In the genomic region with DNA sequence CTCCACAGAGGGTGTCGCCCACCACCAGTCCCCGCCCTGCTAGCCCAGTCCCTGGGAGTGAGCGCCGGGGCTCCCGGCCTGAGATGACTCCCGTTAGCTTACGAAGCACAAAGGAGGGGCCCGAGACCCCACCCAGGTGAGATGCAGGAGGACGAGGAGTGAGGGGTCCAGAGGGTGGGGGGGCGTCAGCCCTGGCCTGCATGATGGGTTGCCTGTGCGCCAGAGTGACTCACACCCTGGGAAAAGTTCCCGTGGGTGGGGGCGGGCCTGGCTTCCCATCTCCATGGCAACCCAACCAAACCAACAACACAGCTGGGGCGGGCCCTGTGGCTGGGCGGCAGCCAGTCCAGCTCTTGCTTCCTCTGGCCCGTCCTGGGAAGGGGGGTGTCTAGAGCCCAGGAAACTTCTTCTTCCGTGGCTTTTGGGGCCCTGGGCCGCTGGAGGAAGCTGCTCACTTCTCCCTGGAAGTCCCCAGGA, we compare ENCODE assay signal across 1 cellular context.
TF ChIP-seq lines count a peak whose summit lies in the region.

No MANE protein-coding gene starts in this region.

TF ChIP-seq in K562, 482 proteins besides CTCF, POLR2A, EP300 and RAD21 (continues in another document):
- no peak for TF ChIP-seq MTA2 (IDR thresholded peaks at IDR 0.05; ENCODE audit: low read depth)
- no peak for TF ChIP-seq MECOM (CRISPR knock-in tag; IDR thresholded peaks at IDR 0.05)
- TF ChIP-seq SIX5 (IDR thresholded peaks at IDR 0.05; ENCODE audit: borderline replicate concordance in 1 of 2, insufficient read depth in 1 of 2, low read depth in 1 of 2, low read length in 2 of 2), result no peak
- peak; percentile 47; the same call in 1 of the 2 replicates for TF ChIP-seq JUN (IDR thresholded peaks at IDR 0.05; ENCODE audit: borderline replicate concordance, low read depth, low read length)
- no peak for TF ChIP-seq JUN (CRISPR knock-in tag; IDR thresholded peaks at IDR 0.05; ENCODE audit: borderline replicate concordance)
- TF ChIP-seq ZNF316 (IDR thresholded peaks at IDR 0.05), result no peak
- TF ChIP-seq NEUROD1 (IDR thresholded peaks at IDR 0.05; ENCODE audit: borderline replicate concordance, low read depth, low read length, partially characterized antibody), result peak; percentile 50
- TF ChIP-seq RBFOX2 (IDR thresholded peaks at IDR 0.05; ENCODE audit: low read depth, low read length), result peak; percentile 14; the same call in 1 of the 2 replicates
- TF ChIP-seq FOS (IDR thresholded peaks at IDR 0.05; ENCODE audit: extremely low read depth, insufficient read length), result peak; percentile 41
- peak; percentile 96 for TF ChIP-seq RFX1 (IDR thresholded peaks at IDR 0.05)
- TF ChIP-seq ZNF263 (CRISPR knock-in tag; IDR thresholded peaks at IDR 0.05; ENCODE audit: borderline replicate concordance), result peak; percentile 20; the same call in 1 of the 2 replicates
- TF ChIP-seq ZBTB7A (IDR thresholded peaks at IDR 0.05; ENCODE audit: borderline replicate concordance, control insufficient read depth, low read depth, low read length), result peak; percentile 89
- TF ChIP-seq FOXJ2 (tag; IDR thresholded peaks at IDR 0.05), result peak; percentile 98
- peak; percentile 93 for TF ChIP-seq FOXJ3 (CRISPR knock-in tag; IDR thresholded peaks at IDR 0.05)
- TF ChIP-seq, protein P1, sequence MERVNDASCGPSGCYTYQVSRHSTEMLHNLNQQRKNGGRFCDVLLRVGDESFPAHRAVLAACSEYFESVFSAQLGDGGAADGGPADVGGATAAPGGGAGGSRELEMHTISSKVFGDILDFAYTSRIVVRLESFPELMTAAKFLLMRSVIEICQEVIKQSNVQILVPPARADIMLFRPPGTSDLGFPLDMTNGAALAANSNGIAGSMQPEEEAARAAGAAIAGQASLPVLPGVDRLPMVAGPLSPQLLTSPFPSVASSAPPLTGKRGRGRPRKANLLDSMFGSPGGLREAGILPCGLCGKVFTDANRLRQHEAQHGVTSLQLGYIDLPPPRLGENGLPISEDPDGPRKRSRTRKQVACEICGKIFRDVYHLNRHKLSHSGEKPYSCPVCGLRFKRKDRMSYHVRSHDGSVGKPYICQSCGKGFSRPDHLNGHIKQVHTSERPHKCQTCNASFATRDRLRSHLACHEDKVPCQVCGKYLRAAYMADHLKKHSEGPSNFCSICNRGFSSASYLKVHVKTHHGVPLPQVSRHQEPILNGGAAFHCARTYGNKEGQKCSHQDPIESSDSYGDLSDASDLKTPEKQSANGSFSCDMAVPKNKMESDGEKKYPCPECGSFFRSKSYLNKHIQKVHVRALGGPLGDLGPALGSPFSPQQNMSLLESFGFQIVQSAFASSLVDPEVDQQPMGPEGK (CRISPR knock-in tag; IDR thresholded peaks at IDR 0.05; ENCODE audit: borderline replicate concordance), result no peak
- TF ChIP-seq CC2D1A (IDR thresholded peaks at IDR 0.05), result no peak
- peak; percentile 89 for TF ChIP-seq FOSL1 (tag; conservative IDR thresholded peaks at IDR 0.05)
- TF ChIP-seq, protein P2, sequence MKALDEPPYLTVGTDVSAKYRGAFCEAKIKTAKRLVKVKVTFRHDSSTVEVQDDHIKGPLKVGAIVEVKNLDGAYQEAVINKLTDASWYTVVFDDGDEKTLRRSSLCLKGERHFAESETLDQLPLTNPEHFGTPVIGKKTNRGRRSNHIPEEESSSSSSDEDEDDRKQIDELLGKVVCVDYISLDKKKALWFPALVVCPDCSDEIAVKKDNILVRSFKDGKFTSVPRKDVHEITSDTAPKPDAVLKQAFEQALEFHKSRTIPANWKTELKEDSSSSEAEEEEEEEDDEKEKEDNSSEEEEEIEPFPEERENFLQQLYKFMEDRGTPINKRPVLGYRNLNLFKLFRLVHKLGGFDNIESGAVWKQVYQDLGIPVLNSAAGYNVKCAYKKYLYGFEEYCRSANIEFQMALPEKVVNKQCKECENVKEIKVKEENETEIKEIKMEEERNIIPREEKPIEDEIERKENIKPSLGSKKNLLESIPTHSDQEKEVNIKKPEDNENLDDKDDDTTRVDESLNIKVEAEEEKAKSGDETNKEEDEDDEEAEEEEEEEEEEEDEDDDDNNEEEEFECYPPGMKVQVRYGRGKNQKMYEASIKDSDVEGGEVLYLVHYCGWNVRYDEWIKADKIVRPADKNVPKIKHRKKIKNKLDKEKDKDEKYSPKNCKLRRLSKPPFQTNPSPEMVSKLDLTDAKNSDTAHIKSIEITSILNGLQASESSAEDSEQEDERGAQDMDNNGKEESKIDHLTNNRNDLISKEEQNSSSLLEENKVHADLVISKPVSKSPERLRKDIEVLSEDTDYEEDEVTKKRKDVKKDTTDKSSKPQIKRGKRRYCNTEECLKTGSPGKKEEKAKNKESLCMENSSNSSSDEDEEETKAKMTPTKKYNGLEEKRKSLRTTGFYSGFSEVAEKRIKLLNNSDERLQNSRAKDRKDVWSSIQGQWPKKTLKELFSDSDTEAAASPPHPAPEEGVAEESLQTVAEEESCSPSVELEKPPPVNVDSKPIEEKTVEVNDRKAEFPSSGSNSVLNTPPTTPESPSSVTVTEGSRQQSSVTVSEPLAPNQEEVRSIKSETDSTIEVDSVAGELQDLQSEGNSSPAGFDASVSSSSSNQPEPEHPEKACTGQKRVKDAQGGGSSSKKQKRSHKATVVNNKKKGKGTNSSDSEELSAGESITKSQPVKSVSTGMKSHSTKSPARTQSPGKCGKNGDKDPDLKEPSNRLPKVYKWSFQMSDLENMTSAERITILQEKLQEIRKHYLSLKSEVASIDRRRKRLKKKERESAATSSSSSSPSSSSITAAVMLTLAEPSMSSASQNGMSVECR (CRISPR knock-in tag; IDR thresholded peaks at IDR 0.05), result peak; percentile 77; the same call in 1 of the 2 replicates
- no peak for TF ChIP-seq CXXC5 (CRISPR knock-in tag; IDR thresholded peaks at IDR 0.05)
- TF ChIP-seq POLR2G (IDR thresholded peaks at IDR 0.05; ENCODE audit: low read depth, low read length), result 0 out of 2 replicates have a peak, but pooled peaks have one; percentile 4
- TF ChIP-seq, protein P3, sequence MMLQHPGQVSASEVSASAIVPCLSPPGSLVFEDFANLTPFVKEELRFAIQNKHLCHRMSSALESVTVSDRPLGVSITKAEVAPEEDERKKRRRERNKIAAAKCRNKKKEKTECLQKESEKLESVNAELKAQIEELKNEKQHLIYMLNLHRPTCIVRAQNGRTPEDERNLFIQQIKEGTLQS (IDR thresholded peaks at IDR 0.05), result peak; percentile 85
- TF ChIP-seq, protein P3 (CRISPR knock-in tag; conservative IDR thresholded peaks at IDR 0.05), result no peak
- TF ChIP-seq TAF9B (IDR thresholded peaks at IDR 0.05; ENCODE audit: partially characterized antibody), result no peak
- no peak for TF ChIP-seq ZNF830 (CRISPR knock-in tag; IDR thresholded peaks at IDR 0.05)
- TF ChIP-seq ZNF282 (CRISPR knock-in tag; IDR thresholded peaks at IDR 0.05), result no peak
- TF ChIP-seq CREM (IDR thresholded peaks at IDR 0.05; ENCODE audit: low read depth), result peak; percentile 70
- TF ChIP-seq, protein P4, sequence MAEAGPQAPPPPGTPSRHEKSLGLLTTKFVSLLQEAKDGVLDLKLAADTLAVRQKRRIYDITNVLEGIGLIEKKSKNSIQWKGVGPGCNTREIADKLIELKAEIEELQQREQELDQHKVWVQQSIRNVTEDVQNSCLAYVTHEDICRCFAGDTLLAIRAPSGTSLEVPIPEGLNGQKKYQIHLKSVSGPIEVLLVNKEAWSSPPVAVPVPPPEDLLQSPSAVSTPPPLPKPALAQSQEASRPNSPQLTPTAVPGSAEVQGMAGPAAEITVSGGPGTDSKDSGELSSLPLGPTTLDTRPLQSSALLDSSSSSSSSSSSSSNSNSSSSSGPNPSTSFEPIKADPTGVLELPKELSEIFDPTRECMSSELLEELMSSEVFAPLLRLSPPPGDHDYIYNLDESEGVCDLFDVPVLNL (CRISPR knock-in tag; IDR thresholded peaks at IDR 0.05; ENCODE audit: low read depth), result no peak
- peak; percentile 49 to 73; a peak in 2 of 4 replicates for TF ChIP-seq SIN3A (IDR thresholded peaks at IDR 0.05; ENCODE audit: borderline replicate concordance in 2 of 2, control insufficient read depth in 1 of 2, low read depth in 2 of 2, low read length in 2 of 2)
- TF ChIP-seq DPF2 (IDR thresholded peaks at IDR 0.05), result peak; percentile 69; the same call in 1 of the 2 replicates
- TF ChIP-seq BMI1 (IDR thresholded peaks at IDR 0.05; ENCODE audit: low read length), result peak; percentile 76; the same call in 1 of the 2 replicates
- TF ChIP-seq, protein P5, sequence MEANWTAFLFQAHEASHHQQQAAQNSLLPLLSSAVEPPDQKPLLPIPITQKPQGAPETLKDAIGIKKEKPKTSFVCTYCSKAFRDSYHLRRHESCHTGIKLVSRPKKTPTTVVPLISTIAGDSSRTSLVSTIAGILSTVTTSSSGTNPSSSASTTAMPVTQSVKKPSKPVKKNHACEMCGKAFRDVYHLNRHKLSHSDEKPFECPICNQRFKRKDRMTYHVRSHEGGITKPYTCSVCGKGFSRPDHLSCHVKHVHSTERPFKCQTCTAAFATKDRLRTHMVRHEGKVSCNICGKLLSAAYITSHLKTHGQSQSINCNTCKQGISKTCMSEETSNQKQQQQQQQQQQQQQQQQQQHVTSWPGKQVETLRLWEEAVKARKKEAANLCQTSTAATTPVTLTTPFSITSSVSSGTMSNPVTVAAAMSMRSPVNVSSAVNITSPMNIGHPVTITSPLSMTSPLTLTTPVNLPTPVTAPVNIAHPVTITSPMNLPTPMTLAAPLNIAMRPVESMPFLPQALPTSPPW (CRISPR knock-in tag; IDR thresholded peaks at IDR 0.05), result peak; percentile 89
- TF ChIP-seq, protein P6, sequence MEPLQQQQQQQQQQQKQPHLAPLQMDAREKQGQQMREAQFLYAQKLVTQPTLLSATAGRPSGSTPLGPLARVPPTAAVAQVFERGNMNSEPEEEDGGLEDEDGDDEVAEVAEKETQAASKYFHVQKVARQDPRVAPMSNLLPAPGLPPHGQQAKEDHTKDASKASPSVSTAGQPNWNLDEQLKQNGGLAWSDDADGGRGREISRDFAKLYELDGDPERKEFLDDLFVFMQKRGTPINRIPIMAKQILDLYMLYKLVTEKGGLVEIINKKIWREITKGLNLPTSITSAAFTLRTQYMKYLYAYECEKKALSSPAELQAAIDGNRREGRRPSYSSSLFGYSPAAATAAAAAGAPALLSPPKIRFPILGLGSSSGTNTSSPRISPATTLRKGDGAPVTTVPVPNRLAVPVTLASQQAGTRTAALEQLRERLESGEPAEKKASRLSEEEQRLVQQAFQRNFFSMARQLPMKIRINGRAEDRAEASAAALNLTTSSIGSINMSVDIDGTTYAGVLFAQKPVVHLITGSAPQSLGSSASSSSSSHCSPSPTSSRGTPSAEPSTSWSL (CRISPR knock-in tag; IDR thresholded peaks at IDR 0.05; ENCODE audit: borderline replicate concordance), result no peak
- TF ChIP-seq MAZ (CRISPR knock-in tag; conservative IDR thresholded peaks at IDR 0.05 in 1 of 2, IDR thresholded peaks at IDR 0.05 in 1 of 2), result peak; percentile 61 to 71; a peak in 3 of 4 replicates
- peak; percentile 37 for TF ChIP-seq SAP30 (IDR thresholded peaks at IDR 0.05; ENCODE audit: borderline replicate concordance, insufficient read depth, low read depth, low read length, poor library complexity, severe bottlenecking)
- TF ChIP-seq ARID1B (IDR thresholded peaks at IDR 0.05), result peak; percentile 30; the same call in 1 of the 2 replicates
- TF ChIP-seq SMAD3 (CRISPR knock-in tag; conservative IDR thresholded peaks at IDR 0.05), result no peak
- peak; percentile 18 to 46; a peak in 2 of 4 replicates for TF ChIP-seq NRF1 (conservative IDR thresholded peaks at IDR 0.05 in 1 of 2, IDR thresholded peaks at IDR 0.05 in 1 of 2)
- peak; percentile 85 for TF ChIP-seq EGR1 (conservative IDR thresholded peaks at IDR 0.05)
- TF ChIP-seq JUND (IDR thresholded peaks at IDR 0.05; ENCODE audit: borderline replicate concordance, low read depth, low read length), result peak; percentile 92
- peak; percentile 86; the same call in 1 of the 3 replicates for TF ChIP-seq JUND (tag; IDR thresholded peaks at IDR 0.05; ENCODE audit: borderline replicate concordance, low read depth, low read length)
- peak in 1 of 2 experiments; percentile 34; a peak in 1 of 4 replicates for TF ChIP-seq FOXK2 (conservative IDR thresholded peaks at IDR 0.05 in 1 of 2, IDR thresholded peaks at IDR 0.05 in 1 of 2; ENCODE audit: low read depth in 2 of 2)
- TF ChIP-seq SMARCA4 (IDR thresholded peaks at IDR 0.05), result no peak
- TF ChIP-seq, protein P7, sequence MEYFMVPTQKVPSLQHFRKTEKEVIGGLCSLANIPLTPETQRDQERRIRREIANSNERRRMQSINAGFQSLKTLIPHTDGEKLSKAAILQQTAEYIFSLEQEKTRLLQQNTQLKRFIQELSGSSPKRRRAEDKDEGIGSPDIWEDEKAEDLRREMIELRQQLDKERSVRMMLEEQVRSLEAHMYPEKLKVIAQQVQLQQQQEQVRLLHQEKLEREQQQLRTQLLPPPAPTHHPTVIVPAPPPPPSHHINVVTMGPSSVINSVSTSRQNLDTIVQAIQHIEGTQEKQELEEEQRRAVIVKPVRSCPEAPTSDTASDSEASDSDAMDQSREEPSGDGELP (CRISPR knock-in tag; IDR thresholded peaks at IDR 0.05; ENCODE audit: borderline replicate concordance), result peak; percentile 97
- TF ChIP-seq SMARCE1 (IDR thresholded peaks at IDR 0.05), result 0 out of 2 replicates have a peak, but pooled peaks have one; percentile 17
- TF ChIP-seq IFI16 (CRISPR knock-in tag; IDR thresholded peaks at IDR 0.05), result no peak
- TF ChIP-seq BRCA1 (IDR thresholded peaks at IDR 0.05), result no peak
- no peak for TF ChIP-seq BRCA1 (CRISPR knock-in tag; IDR thresholded peaks at IDR 0.05)
- TF ChIP-seq ATF7 (IDR thresholded peaks at IDR 0.05), result peak; percentile 34; the same call in 1 of the 2 replicates
- no peak for TF ChIP-seq KLF13 (tag; IDR thresholded peaks at IDR 0.05; ENCODE audit: borderline replicate concordance, low read depth)
- TF ChIP-seq, protein P8, sequence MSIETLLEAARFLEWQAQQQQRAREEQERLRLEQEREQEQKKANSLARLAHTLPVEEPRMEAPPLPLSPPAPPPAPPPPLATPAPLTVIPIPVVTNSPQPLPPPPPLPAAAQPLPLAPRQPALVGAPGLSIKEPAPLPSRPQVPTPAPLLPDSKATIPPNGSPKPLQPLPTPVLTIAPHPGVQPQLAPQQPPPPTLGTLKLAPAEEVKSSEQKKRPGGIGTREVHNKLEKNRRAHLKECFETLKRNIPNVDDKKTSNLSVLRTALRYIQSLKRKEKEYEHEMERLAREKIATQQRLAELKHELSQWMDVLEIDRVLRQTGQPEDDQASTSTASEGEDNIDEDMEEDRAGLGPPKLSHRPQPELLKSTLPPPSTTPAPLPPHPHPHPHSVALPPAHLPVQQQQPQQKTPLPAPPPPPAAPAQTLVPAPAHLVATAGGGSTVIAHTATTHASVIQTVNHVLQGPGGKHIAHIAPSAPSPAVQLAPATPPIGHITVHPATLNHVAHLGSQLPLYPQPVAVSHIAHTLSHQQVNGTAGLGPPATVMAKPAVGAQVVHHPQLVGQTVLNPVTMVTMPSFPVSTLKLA (conservative IDR thresholded peaks at IDR 0.05), result peak in 1 of 2 experiments; percentile 50; a peak in 1 of 4 replicates
- TF ChIP-seq, protein P9, sequence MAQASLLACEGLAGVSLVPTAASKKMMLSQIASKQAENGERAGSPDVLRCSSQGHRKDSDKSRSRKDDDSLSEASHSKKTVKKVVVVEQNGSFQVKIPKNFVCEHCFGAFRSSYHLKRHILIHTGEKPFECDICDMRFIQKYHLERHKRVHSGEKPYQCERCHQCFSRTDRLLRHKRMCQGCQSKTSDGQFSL (CRISPR knock-in tag; IDR thresholded peaks at IDR 0.05), result peak; percentile 95
- TF ChIP-seq, protein P9 (tag; IDR thresholded peaks at IDR 0.05), result no peak
- TF ChIP-seq CBX5 (IDR thresholded peaks at IDR 0.05; ENCODE audit: borderline replicate concordance, low read depth), result no peak
